Comparison of ENCODE assay signal across 7 cellular contexts in the genomic region with DNA sequence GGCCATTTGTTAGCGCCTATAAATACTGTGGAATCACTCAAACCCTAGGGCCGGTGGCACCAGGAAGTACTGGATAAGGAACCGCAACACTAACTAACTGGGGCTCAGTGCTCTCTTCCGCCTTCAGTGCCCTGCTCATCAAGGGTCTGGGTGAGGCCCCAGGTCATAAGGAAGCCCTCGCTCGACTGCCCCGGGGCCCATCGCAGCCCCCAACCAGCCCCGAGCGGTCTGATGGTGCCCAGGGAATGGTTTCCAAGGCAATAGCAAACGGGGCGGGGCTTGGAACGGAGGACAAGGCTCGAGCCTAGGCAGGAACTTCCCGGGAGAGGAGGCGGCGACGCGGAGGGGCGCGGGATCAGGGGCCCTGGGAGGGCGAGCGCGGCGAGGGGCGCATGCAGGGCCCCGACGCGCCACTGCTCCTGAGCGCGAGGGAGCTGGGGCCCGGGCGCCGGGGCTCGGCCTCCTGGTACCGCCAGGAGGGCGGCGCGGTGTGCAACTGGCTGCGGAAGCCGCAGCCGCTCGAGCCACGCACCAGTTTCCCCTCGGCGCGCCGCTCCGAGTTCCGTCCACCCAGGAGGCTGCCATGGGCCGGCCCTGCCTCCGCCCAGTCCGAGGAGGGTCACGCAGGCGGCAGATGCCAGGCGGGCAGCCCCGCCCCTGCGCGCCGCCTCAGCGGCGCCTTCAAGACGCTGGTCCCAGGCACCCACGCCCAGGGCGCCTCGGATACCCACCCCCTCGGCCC. TPM values are rescaled to one million over a fixed set of nuclear protein-coding genes. Genes with fewer than 3 reads are reported as not detected.
DNase-seq lines count a peak whose midpoint lies in the region; ATAC-seq and TF ChIP-seq lines count a peak whose summit lies in the region.

A gene with protein sequence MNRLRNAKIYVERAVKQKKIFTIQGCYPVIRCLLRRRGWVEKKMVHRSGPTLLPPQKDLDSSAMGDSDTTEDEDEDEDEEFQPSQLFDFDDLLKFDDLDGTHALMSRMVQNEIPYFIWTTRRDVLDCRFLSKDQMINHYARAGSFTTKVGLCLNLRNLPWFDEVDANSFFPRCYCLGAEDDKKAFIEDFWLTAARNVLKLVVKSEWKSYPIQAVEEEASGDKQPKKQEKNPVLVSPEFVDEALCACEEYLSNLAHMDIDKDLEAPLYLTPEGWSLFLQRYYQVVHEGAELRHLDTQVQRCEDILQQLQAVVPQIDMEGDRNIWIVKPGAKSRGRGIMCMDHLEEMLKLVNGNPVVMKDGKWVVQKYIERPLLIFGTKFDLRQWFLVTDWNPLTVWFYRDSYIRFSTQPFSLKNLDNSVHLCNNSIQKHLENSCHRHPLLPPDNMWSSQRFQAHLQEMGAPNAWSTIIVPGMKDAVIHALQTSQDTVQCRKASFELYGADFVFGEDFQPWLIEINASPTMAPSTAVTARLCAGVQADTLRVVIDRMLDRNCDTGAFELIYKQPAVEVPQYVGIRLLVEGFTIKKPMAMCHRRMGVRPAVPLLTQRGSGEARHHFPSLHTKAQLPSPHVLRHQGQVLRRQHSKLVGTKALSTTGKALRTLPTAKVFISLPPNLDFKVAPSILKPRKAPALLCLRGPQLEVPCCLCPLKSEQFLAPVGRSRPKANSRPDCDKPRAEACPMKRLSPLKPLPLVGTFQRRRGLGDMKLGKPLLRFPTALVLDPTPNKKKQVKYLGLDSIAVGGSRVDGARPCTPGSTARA (plus strand): TSS at position 648 of the 742 bp plus-strand sequence. CDS start 400 bp downstream, outside the sequence.

- CTCF ChIA-PET in activated CD4-positive, alpha-beta memory T cell treated with anti-CD3 and anti-CD28 coated beads for 36 hours (lab: Charles Lee) = interaction anchor here (1.0 to 1.6 kb wide), 2 partner anchors 17 to 83 kb away, joined by 4 read pairs; a partner anchor contains a TSS

- DNase-seq in NCI-H510A treated with DMSO at 0.1 percent for 48 hours (lab: John Stamatoyannopoulos, UW) = peak; percentile 43
- DNase-seq in activated CD4-positive, alpha-beta memory T cell treated with anti-CD3 and anti-CD28 coated beads for 36 hours = peak; percentile 55
- DNase-seq in effector CD4-positive, alpha-beta T cell = peak; percentile 28
- peak in 2 of 3 donors; percentile 11 to 27 for DNase-seq in stimulated activated CD4-positive, alpha-beta T cell treated with anti-CD3 and anti-CD28 coated beads, TNF-alpha, amount 100 ng/mL, for 1 hour (ENCODE audit: low read depth in 3 of 3, low spot score in 1 of 3)

- no peaks in the 10 kb centered on the region for H3K27me3 ChIP-seq in liver (ENCODE audit: control insufficient read depth in 4 of 4, insufficient read depth in 4 of 4, low read length in 3 of 4)

- no peak for TF ChIP-seq CTCF in liver (IDR thresholded peaks at IDR 0.05; ENCODE audit: low read depth, low read length, missing input control)

- H3K27me3 Mint-ChIP-seq in activated CD4-positive, alpha-beta memory T cell treated with anti-CD3 and anti-CD28 coated beads for 36 hours = no peaks in the 10 kb centered on the region

- peak within 1 kb of the TSS; percentile 81 for H3K4me3 Mint-ChIP-seq in activated CD4-positive, alpha-beta memory T cell treated with anti-CD3 and anti-CD28 coated beads for 36 hours

- peak within 1 kb of the TSS; percentile 80 to 82 for H3K27ac ChIP-seq in liver (ENCODE audit: low read depth in 1 of 2, low read length in 2 of 2)

- 2% methylated on average over 67 of the region's 67 CpGs for WGBS in liver

- H3K36me3 ChIP-seq in liver (ENCODE audit: control insufficient read depth in 4 of 4, insufficient read depth in 3 of 4, low read depth in 1 of 4, low read length in 3 of 4) = peaks cover 8 to 23% (median 20%) of the 10 kb centered on the region in 4 donors

- H3K9me3 ChIP-seq in liver (ENCODE audit: control insufficient read depth in 4 of 4, low read length in 3 of 4) = no peaks in the 10 kb centered on the region

- H3K9ac ChIP-seq in liver (ENCODE audit: low read depth in 1 of 2, low read length in 2 of 2) = peak within 1 kb of the TSS; percentile 19 to 53

- ATAC-seq in HG02798 (IDR thresholded peaks at IDR 0.05; ENCODE audit: poor library complexity, unreplicated experiment) = peak; percentile 59

- POLR2A ChIA-PET in activated CD4-positive, alpha-beta memory T cell treated with anti-CD3 and anti-CD28 coated beads for 36 hours (lab: Charles Lee) = interaction anchor here (0.5 to 2.2 kb wide), 4 partner anchors 17 to 123 kb away, joined by 3 to 10 read pairs (median 4); a partner anchor contains a TSS

- intact Hi-C loops in activated CD4-positive, alpha-beta memory T cell treated with anti-CD3 and anti-CD28 coated beads for 36 hours (cut with micrococcal nuclease) = loop anchor here (5.0 kb wide), 1 partner anchor 108 kb away; a partner anchor contains a TSS

- H3K4me1 Mint-ChIP-seq in activated CD4-positive, alpha-beta memory T cell treated with anti-CD3 and anti-CD28 coated beads for 36 hours (ENCODE audit: low read depth) = peaks cover 30% of the 10 kb centered on the region

- TF ChIP-seq POLR2A in GM15510 (IDR thresholded peaks at IDR 0.05; ENCODE audit: borderline replicate concordance, extremely low read depth, insufficient read length) = peak; percentile 53

- TF ChIP-seq RAD21 in liver (IDR thresholded peaks at IDR 0.05) = no peak

- peak within 1 kb of the TSS; percentile 49 to 74 (median 72) for H3K4me3 ChIP-seq in liver (ENCODE audit: low read depth in 1 of 3, low read length in 3 of 3)

- no peaks in the 10 kb centered on the region for H3K9me3 Mint-ChIP-seq in activated CD4-positive, alpha-beta memory T cell treated with anti-CD3 and anti-CD28 coated beads for 36 hours

- H3K36me3 Mint-ChIP-seq in activated CD4-positive, alpha-beta memory T cell treated with anti-CD3 and anti-CD28 coated beads for 36 hours = peaks cover 36% of the 10 kb centered on the region

- H3K27ac Mint-ChIP-seq in activated CD4-positive, alpha-beta memory T cell treated with anti-CD3 and anti-CD28 coated beads for 36 hours = peak within 1 kb of the TSS; percentile 83

- peaks cover 0 to 13% (median 7%) of the 10 kb centered on the region in 4 donors for H3K4me1 ChIP-seq in liver (ENCODE audit: control insufficient read depth in 4 of 4, insufficient read depth in 4 of 4, low read length in 3 of 4)

TF ChIP-seq in liver, 16 proteins besides CTCF, POLR2A, EP300 and RAD21:
- no peak for TF ChIP-seq FOXA1 (IDR thresholded peaks at IDR 0.05)
- TF ChIP-seq, protein P1, sequence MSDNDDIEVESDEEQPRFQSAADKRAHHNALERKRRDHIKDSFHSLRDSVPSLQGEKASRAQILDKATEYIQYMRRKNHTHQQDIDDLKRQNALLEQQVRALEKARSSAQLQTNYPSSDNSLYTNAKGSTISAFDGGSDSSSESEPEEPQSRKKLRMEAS (IDR thresholded peaks at IDR 0.05) = no peak
- no peak for TF ChIP-seq YY1 (IDR thresholded peaks at IDR 0.05)
- TF ChIP-seq, protein P2, sequence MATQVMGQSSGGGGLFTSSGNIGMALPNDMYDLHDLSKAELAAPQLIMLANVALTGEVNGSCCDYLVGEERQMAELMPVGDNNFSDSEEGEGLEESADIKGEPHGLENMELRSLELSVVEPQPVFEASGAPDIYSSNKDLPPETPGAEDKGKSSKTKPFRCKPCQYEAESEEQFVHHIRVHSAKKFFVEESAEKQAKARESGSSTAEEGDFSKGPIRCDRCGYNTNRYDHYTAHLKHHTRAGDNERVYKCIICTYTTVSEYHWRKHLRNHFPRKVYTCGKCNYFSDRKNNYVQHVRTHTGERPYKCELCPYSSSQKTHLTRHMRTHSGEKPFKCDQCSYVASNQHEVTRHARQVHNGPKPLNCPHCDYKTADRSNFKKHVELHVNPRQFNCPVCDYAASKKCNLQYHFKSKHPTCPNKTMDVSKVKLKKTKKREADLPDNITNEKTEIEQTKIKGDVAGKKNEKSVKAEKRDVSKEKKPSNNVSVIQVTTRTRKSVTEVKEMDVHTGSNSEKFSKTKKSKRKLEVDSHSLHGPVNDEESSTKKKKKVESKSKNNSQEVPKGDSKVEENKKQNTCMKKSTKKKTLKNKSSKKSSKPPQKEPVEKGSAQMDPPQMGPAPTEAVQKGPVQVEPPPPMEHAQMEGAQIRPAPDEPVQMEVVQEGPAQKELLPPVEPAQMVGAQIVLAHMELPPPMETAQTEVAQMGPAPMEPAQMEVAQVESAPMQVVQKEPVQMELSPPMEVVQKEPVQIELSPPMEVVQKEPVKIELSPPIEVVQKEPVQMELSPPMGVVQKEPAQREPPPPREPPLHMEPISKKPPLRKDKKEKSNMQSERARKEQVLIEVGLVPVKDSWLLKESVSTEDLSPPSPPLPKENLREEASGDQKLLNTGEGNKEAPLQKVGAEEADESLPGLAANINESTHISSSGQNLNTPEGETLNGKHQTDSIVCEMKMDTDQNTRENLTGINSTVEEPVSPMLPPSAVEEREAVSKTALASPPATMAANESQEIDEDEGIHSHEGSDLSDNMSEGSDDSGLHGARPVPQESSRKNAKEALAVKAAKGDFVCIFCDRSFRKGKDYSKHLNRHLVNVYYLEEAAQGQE (IDR thresholded peaks at IDR 0.05) = no peak
- TF ChIP-seq FOXA2 (IDR thresholded peaks at IDR 0.05) = no peak
- no peak for TF ChIP-seq HNF4A (conservative IDR thresholded peaks at IDR 0.05)
TF ChIP-seq in liver: peak in this region for 0.

RNA-seq across cellular contexts. Expression of the gene that starts here (rescaled TPM):
- total RNA-seq in activated CD4-positive, alpha-beta memory T cell treated with anti-CD3 and anti-CD28 coated beads for 36 hours = 10 to 100 TPM; 49.6 to 49.7 TPM
- 10 to 100 TPM in 1 of 2 donors, 1 to 10 TPM in 1; 4.9 to 19.6 TPM for total RNA-seq in liver
- 1 to 10 TPM; 2.8 to 8.0 TPM for polyA plus RNA-seq in liver

Comparison
In these comparisons a context has a peak if more than half of its experiments do, and no peak if none do; other contexts are left out.
1. Peak in every context shown above with its lines: DNase-seq, ATAC-seq, H3K4me3 ChIP-seq and H3K27ac ChIP-seq.